ENCODE assay signal across 1 cellular context in the genomic region with DNA sequence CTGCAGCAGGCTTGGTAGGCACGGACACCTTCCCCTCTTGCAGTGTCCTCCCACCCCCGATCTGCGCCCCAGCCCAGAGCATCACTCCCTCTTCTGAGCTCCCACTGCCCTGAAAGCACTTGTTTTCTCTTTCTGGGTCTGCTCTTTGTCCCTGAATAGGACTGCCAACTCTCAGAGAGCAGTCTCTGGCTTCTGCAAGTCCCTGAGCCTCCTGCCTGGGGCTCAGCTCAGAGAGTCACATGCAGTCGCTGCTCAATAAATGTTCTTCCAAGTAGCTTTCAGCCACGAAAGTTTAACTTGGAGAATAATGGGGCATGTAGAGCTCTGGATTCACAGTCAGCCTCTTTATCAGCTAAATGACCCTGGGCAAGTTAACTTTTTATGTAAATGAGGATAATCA.
TF ChIP-seq lines count a peak whose summit lies in the region.

No MANE protein-coding gene starts in this region.

TF ChIP-seq in A549, 52 proteins besides CTCF, POLR2A, EP300 and RAD21 (continued from another document):
- TF ChIP-seq, protein P1, sequence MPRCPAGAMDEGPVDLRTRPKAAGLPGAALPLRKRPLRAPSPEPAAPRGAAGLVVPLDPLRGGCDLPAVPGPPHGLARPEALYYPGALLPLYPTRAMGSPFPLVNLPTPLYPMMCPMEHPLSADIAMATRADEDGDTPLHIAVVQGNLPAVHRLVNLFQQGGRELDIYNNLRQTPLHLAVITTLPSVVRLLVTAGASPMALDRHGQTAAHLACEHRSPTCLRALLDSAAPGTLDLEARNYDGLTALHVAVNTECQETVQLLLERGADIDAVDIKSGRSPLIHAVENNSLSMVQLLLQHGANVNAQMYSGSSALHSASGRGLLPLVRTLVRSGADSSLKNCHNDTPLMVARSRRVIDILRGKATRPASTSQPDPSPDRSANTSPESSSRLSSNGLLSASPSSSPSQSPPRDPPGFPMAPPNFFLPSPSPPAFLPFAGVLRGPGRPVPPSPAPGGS (IDR thresholded peaks at IDR 0.05) = no peak
- TF ChIP-seq KDM1A (IDR thresholded peaks at IDR 0.05; ENCODE audit: low read depth) = no peak
- TF ChIP-seq, protein P2, sequence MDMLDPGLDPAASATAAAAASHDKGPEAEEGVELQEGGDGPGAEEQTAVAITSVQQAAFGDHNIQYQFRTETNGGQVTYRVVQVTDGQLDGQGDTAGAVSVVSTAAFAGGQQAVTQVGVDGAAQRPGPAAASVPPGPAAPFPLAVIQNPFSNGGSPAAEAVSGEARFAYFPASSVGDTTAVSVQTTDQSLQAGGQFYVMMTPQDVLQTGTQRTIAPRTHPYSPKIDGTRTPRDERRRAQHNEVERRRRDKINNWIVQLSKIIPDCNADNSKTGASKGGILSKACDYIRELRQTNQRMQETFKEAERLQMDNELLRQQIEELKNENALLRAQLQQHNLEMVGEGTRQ (IDR thresholded peaks at IDR 0.05) = no peak
- TF ChIP-seq HDAC2 (IDR thresholded peaks at IDR 0.05) = no peak
- no peak for TF ChIP-seq SMC3 (IDR thresholded peaks at IDR 0.05)
- TF ChIP-seq ZFP36 (IDR thresholded peaks at IDR 0.05; ENCODE audit: borderline replicate concordance, partially characterized antibody) = no peak
- TF ChIP-seq TP53 (CRISPR knock-in tag; IDR thresholded peaks at IDR 0.05) = no peak
- no peak for TF ChIP-seq HEYL (CRISPR knock-in tag; IDR thresholded peaks at IDR 0.05)
